21 cellular contexts compared by ENCODE assay signal in genomic region chr4:1380368-1381151, GRCh38. TPM values are rescaled to one million over a fixed set of nuclear protein-coding genes. Genes with fewer than 3 reads are reported as not detected.
DNase-seq lines count a peak whose midpoint lies in the region; ATAC-seq, FAIRE-seq and TF ChIP-seq lines count a peak whose summit lies in the region.
"Had no signal": no experiment of that assay in that cellular context is flagged by ENCODE, and none has a peak within 500 bp of the region (broad histone marks: within the 10 kb centered on the region; RNA-seq: fewer than 3 reads in every experiment).

No MANE protein-coding gene starts in this region.

- DNase-seq in Right ventricle myocardium superior = peak; percentile 25
- DNase-seq in right atrium auricular region (ENCODE audit: low spot score) = no peak
- DNase-seq in body of pancreas = peak in 3 of 4 donors; percentile 4 to 10 (median 9)
- peak; percentile 62 for DNase-seq in kidney
- DNase-seq in sigmoid colon = peak; percentile 62
- DNase-seq in DMS153 treated with DMSO at 0.1 percent for 48 hours (lab: John Stamatoyannopoulos, UW; ENCODE audit: unreplicated experiment) = no peak
- no peak for DNase-seq in epidermal melanocyte (ENCODE audit: insufficient read length, low spot score)
- DNase-seq: GDM1, HCEC 1CT, NCI-H1417 treated with DMSO at 0.1 percent for 48 hours, NCI-H2029, NCI-H2171, NCI-H774, RPMI8226 had no signal

- ATAC-seq in Right ventricle myocardium superior (ENCODE audit: poor library complexity) (no peak), body of pancreas (no peak), HG02763 (IDR thresholded peaks at IDR 0.05; ENCODE audit: unreplicated experiment) (no peak)
- ATAC-seq: GM12878, K562 had no signal

- no peaks in the 10 kb centered on the region for H3K27me3 ChIP-seq in right atrium auricular region
- no peaks in the 10 kb centered on the region for H3K27me3 ChIP-seq in body of pancreas
- no peaks in the 10 kb centered on the region for H3K27me3 ChIP-seq in sigmoid colon
- H3K27me3 ChIP-seq: BLaER1 had no signal

- H3K9me3 ChIP-seq in right atrium auricular region (no peaks in the 10 kb centered on the region), body of pancreas (no peaks in the 10 kb centered on the region), kidney (ENCODE audit: control insufficient read depth in 1 of 2, low read length in 2 of 2) (no peaks in the 10 kb centered on the region), sigmoid colon (no peaks in the 10 kb centered on the region)
- H3K9me3 ChIP-seq: BLaER1 had no signal

- TF ChIP-seq POLR2A in body of pancreas (IDR thresholded peaks at IDR 0.05) (no peak), sigmoid colon (IDR thresholded peaks at IDR 0.05) (no peak)

- H3K4me3 ChIP-seq in right atrium auricular region = no peak overlapping the region
- no peak overlapping the region for H3K4me3 ChIP-seq in body of pancreas
- H3K4me3 ChIP-seq in kidney (ENCODE audit: low read length in 2 of 2) = no peak overlapping the region
- H3K4me3 ChIP-seq in sigmoid colon = no peak overlapping the region
- H3K4me3 ChIP-seq: BLaER1, GM12878, K562 had no signal

- WGBS in body of pancreas, 2 donors = 92 to 96% methylated on average over 12 to 36 of the region's 36 CpGs
- 90% methylated on average over 36 of the region's 36 CpGs for WGBS in sigmoid colon, 2 donors

- H3K36me3 ChIP-seq in right atrium auricular region (peaks cover 18% of the 10 kb centered on the region), body of pancreas (replicated peaks in 1 of 2; ENCODE audit: insufficient read depth in 1 of 2, low read depth in 2 of 2) (peaks cover 1 to 6% of the 10 kb centered on the region in 2 donors), kidney (ENCODE audit: control insufficient read depth in 1 of 2, insufficient read depth in 2 of 2, low read length in 2 of 2) (peaks cover 2 to 3% of the 10 kb centered on the region in 2 donors), sigmoid colon (peaks cover 8 to 57% (median 16%) of the 10 kb centered on the region in 4 donors)
- H3K36me3 ChIP-seq: BLaER1 had no signal

- FAIRE-seq in kidney (lab: Jason Lieb, UNC) = no peak
- FAIRE-seq: GM12878, K562 had no signal

- TF ChIP-seq EP300 in sigmoid colon (IDR thresholded peaks at IDR 0.05) = no peak

- H3K27ac ChIP-seq in right atrium auricular region (no peak overlapping the region), body of pancreas (no peak overlapping the region), kidney (ENCODE audit: low read depth in 2 of 2, low read length in 2 of 2) (no peak overlapping the region), sigmoid colon (no peak overlapping the region)
- H3K27ac ChIP-seq: BLaER1 had no signal

- H3K4me1 ChIP-seq in right atrium auricular region (no peaks in the 10 kb centered on the region), body of pancreas (peaks cover 14% of the 10 kb centered on the region), kidney (ENCODE audit: control insufficient read depth in 1 of 2, insufficient read depth in 1 of 2, low read depth in 1 of 2, low read length in 2 of 2) (no peaks in the 10 kb centered on the region), sigmoid colon (no peaks in the 10 kb centered on the region)

- H3K9ac ChIP-seq in kidney (ENCODE audit: low read length in 2 of 2) = no peak overlapping the region
- H3K9ac ChIP-seq: BLaER1 had no signal

- intact Hi-C loops in Right ventricle myocardium superior (cut with DNase I) (no loop called here), body of pancreas (cut with DNase I) (no loop called here), kidney (cut with DNase I) (no loop called here), sigmoid colon (cut with DNase I) (no loop called here)

- TF ChIP-seq CTCF in right atrium auricular region (IDR thresholded peaks at IDR 0.05) (no peak), body of pancreas (IDR thresholded peaks at IDR 0.05) (no peak), kidney (IDR thresholded peaks at IDR 0.05; ENCODE audit: borderline replicate concordance, extremely low read depth, insufficient read depth) (no peak), sigmoid colon (IDR thresholded peaks at IDR 0.05) (no peak)

RNA-seq across cellular contexts. Expression of gene NKX1-1, which starts 25.7 kb away (rescaled TPM):
- total RNA-seq in Right ventricle myocardium superior (not detected), right atrium auricular region (not detected), body of pancreas (not detected), kidney (not detected), sigmoid colon (not detected)
- polyA plus RNA-seq in kidney (ENCODE audit: insufficient read depth, low read depth, low replicate concordance) (not detected), sigmoid colon (not detected)
- total RNA-seq: A172; CD8-positive, alpha-beta memory T cell; GM12878; K562; NCI-H460 had no signal
- polyA plus RNA-seq: CD8-positive, alpha-beta memory T cell; GM12878; K562 had no signal

RNA-seq across cellular contexts. Expression of gene UVSSA, which starts 33.6 kb away (rescaled TPM):
- total RNA-seq in Right ventricle myocardium superior (6.7 TPM), right atrium auricular region (1 to 10 TPM; 4.4 to 7.5 TPM), body of pancreas (10 to 100 TPM; 18.2 to 26.0 TPM), kidney (32.5 TPM), sigmoid colon (10 to 100 TPM in 2 of 4 donors, 1 to 10 TPM in 2; 7.1 to 17.4 (median 10.4) TPM)
- polyA plus RNA-seq in kidney (ENCODE audit: insufficient read depth, low read depth, low replicate concordance) (5.2 TPM), sigmoid colon (10 to 100 TPM in 1 of 3 donors, 1 to 10 TPM in 2; 1.8 to 18.7 (median 4.6) TPM)

Comparison
In these comparisons a context has a peak if more than half of its experiments do, and no peak if none do; other contexts are left out.
1. DNase-seq: peak in Right ventricle myocardium superior (single experiment), body of pancreas (3 of 4), kidney (single experiment) and sigmoid colon (single experiment); none in right atrium auricular region (single experiment), DMS153 treated with DMSO at 0.1 percent for 48 hours (single experiment) and epidermal melanocyte (single experiment).